ENCODE assay signal across 16 cellular contexts in genomic region chr17:2027528-2028233, GRCh38. TPM values are rescaled to one million over a fixed set of nuclear protein-coding genes. Genes with fewer than 3 reads are reported as not detected.
DNase-seq lines count a peak whose midpoint lies in the region; ATAC-seq and TF ChIP-seq lines count a peak whose summit lies in the region.
"Had no signal": no experiment of that assay in that cellular context is flagged by ENCODE, and none has a peak within 500 bp of the region (broad histone marks: within the 10 kb centered on the region; RNA-seq: fewer than 3 reads in every experiment).

No MANE protein-coding gene starts in this region.

- H2AFZ ChIP-seq in neural progenitor cell (replicated peaks): no peak overlapping the region
- H2AFZ ChIP-seq: GM23338 had no signal

- no peaks in the 10 kb centered on the region for H3K9me3 Mint-ChIP-seq in activated T-helper 1 cell treated with anti-CD3 and anti-CD28 coated beads, Interleukin-12 subunit alpha, Interleukin-12 subunit beta, Interleukin-2, Interleukin-4 antibody, amounts not matched to agents 30 ng/mL and 10 ng/mL and 1 ng/mL, durations not matched to agents 14 hours and 24 hours and 36 hours
- peaks cover 5% of the 10 kb centered on the region for H3K9me3 Mint-ChIP-seq in neural progenitor cell
- H3K9me3 Mint-ChIP-seq in T-helper 2 cell treated with Interferon-gamma antibody and Interleukin-4, amounts not matched to agents 5 μg/mL and 100 μg/mL, for 36 hours: no peaks in the 10 kb centered on the region
- H3K9me3 Mint-ChIP-seq: activated T-helper 2 cell treated with anti-CD3 and anti-CD28 coated beads, Interferon-gamma antibody, Interleukin-2, Interleukin-4, amounts not matched to agents 10 μg/mL and 5 μg/mL and 100 μg/mL, durations not matched to agents 14 hours and 24 hours and 36 hours; GM23338 had no signal

- no peak for TF ChIP-seq CTCF in HEK293 (tag by site-specific recombination; IDR thresholded peaks at IDR 0.05)
- TF ChIP-seq CTCF in neural progenitor cell (IDR thresholded peaks at IDR 0.05): no peak

- H4K20me1 ChIP-seq in neural progenitor cell (ENCODE audit: low read depth): peaks cover 8% of the 10 kb centered on the region

- H3F3A ChIP-seq in neural progenitor cell (ENCODE audit: low read depth): peaks cover 31% of the 10 kb centered on the region

- H3K4me3 Mint-ChIP-seq in activated T-helper 1 cell treated with anti-CD3 and anti-CD28 coated beads, Interleukin-12 subunit alpha, Interleukin-12 subunit beta, Interleukin-2, Interleukin-4 antibody, amounts not matched to agents 30 ng/mL and 10 ng/mL and 1 ng/mL, durations not matched to agents 14 hours and 24 hours and 36 hours: peak overlapping the region; percentile 38
- H3K4me3 Mint-ChIP-seq in neural progenitor cell: peak overlapping the region; percentile 67
- no peak overlapping the region for H3K4me3 Mint-ChIP-seq in T-helper 2 cell treated with Interferon-gamma antibody and Interleukin-4, amounts not matched to agents 5 μg/mL and 100 μg/mL, for 36 hours
- H3K4me3 Mint-ChIP-seq: GM23338 had no signal

- H3K27me3 ChIP-seq in neural progenitor cell: peaks cover 71% of the 10 kb centered on the region
- H3K27me3 ChIP-seq: suprapubic skin had no signal

- CTCF ChIA-PET in HEK293 (lab: Yijun Ruan, JAX): interaction anchor here (0.6 to 12.2 kb wide), 7 partner anchors 15 to 307 kb away, joined by 3 to 145 read pairs (median 5); no protein-coding TSS in a partner anchor

- no peak for DNase-seq in activated T-helper 1 cell treated with anti-CD3 and anti-CD28 coated beads, Interleukin-12 subunit alpha, Interleukin-12 subunit beta, Interleukin-2, Interleukin-4 antibody, amounts not matched to agents 30 ng/mL and 10 ng/mL and 1 ng/mL, durations not matched to agents 14 hours and 24 hours and 36 hours (ENCODE audit: low spot score)
- no peak for DNase-seq in neural progenitor cell (ENCODE audit: low spot score)
- DNase-seq in T-helper 2 cell treated with Interferon-gamma antibody and Interleukin-4, amounts not matched to agents 5 μg/mL and 100 μg/mL, for 36 hours (ENCODE audit: low spot score): no peak
- DNase-seq: cerebellar nuclear complex; effector CD8-positive, alpha-beta T cell; left ventricle myocardium inferior; NCI-H1105 treated with DMSO at 0.1 percent for 48 hours; PC-3; SJCRH30 had no signal

- no peak overlapping the region for H3K4me2 ChIP-seq in neural progenitor cell
- H3K4me2 ChIP-seq: GM23338, smooth muscle cell had no signal

- H3K9me3 ChIP-seq in HEK293 (ENCODE audit: control insufficient read depth, insufficient read depth, low read depth, low read length) (no peaks in the 10 kb centered on the region), neural progenitor cell (ENCODE audit: low read depth) (no peaks in the 10 kb centered on the region)
- H3K9me3 ChIP-seq: left ventricle myocardium inferior, SJCRH30, suprapubic skin had no signal

- peaks cover 13% of the 10 kb centered on the region for H3K4me1 Mint-ChIP-seq in activated T-helper 1 cell treated with anti-CD3 and anti-CD28 coated beads, Interleukin-12 subunit alpha, Interleukin-12 subunit beta, Interleukin-2, Interleukin-4 antibody, amounts not matched to agents 30 ng/mL and 10 ng/mL and 1 ng/mL, durations not matched to agents 14 hours and 24 hours and 36 hours (ENCODE audit: low read depth)
- H3K4me1 Mint-ChIP-seq in neural progenitor cell: peaks cover 40% of the 10 kb centered on the region
- peaks cover 15% of the 10 kb centered on the region for H3K4me1 Mint-ChIP-seq in T-helper 2 cell treated with Interferon-gamma antibody and Interleukin-4, amounts not matched to agents 5 μg/mL and 100 μg/mL, for 36 hours (ENCODE audit: low read depth)

- no peaks in the 10 kb centered on the region for H3K79me2 ChIP-seq in neural progenitor cell (ENCODE audit: low read depth)

- H3K4me3 ChIP-seq in HEK293 (ENCODE audit: low read depth, low read length): no peak overlapping the region
- no peak overlapping the region for H3K4me3 ChIP-seq in neural progenitor cell
- H3K4me3 ChIP-seq: GM23338, left ventricle myocardium inferior, SJCRH30, smooth muscle cell, suprapubic skin had no signal

- POLR2A ChIA-PET in HEK293 (lab: Yijun Ruan, JAX): interaction anchor here (1.6 kb wide), 1 partner anchor 119 kb away, joined by 4 read pairs; no protein-coding TSS in a partner anchor

- H3K4me1 ChIP-seq in HEK293 (ENCODE audit: control insufficient read depth, insufficient read depth, low read length): peaks cover 15% of the 10 kb centered on the region
- peaks cover 23% of the 10 kb centered on the region for H3K4me1 ChIP-seq in neural progenitor cell

- peaks cover 0 to 6% of the 10 kb centered on the region in 2 experiments; a peak in 1 of 3 replicates for H3K36me3 ChIP-seq in HEK293 (ENCODE audit: control insufficient read depth in 2 of 2, insufficient read depth in 1 of 2, low read length in 2 of 2)
- H3K36me3 ChIP-seq in neural progenitor cell: no peaks in the 10 kb centered on the region
- H3K36me3 ChIP-seq: left ventricle myocardium inferior, SJCRH30, suprapubic skin had no signal

- no peak overlapping the region for H3K9ac ChIP-seq in neural progenitor cell

- no peak overlapping the region for H3K27ac ChIP-seq in HEK293 (ENCODE audit: extremely low read depth, low read depth, low read length)
- H3K27ac ChIP-seq in neural progenitor cell: no peak overlapping the region
- H3K27ac ChIP-seq: left ventricle myocardium inferior, SJCRH30, suprapubic skin had no signal

- intact Hi-C loops in activated T-helper 1 cell treated with anti-CD3 and anti-CD28 coated beads, Interleukin-12 subunit alpha, Interleukin-12 subunit beta, Interleukin-2, Interleukin-4 antibody, amounts not matched to agents 30 ng/mL and 10 ng/mL and 1 ng/mL, durations not matched to agents 14 hours and 24 hours and 36 hours (cut with micrococcal nuclease): no loop called here

- no peak overlapping the region for H3K27ac Mint-ChIP-seq in activated T-helper 1 cell treated with anti-CD3 and anti-CD28 coated beads, Interleukin-12 subunit alpha, Interleukin-12 subunit beta, Interleukin-2, Interleukin-4 antibody, amounts not matched to agents 30 ng/mL and 10 ng/mL and 1 ng/mL, durations not matched to agents 14 hours and 24 hours and 36 hours
- no peak overlapping the region for H3K27ac Mint-ChIP-seq in neural progenitor cell
- no peak overlapping the region for H3K27ac Mint-ChIP-seq in T-helper 2 cell treated with Interferon-gamma antibody and Interleukin-4, amounts not matched to agents 5 μg/mL and 100 μg/mL, for 36 hours
- H3K27ac Mint-ChIP-seq: activated T-helper 2 cell treated with anti-CD3 and anti-CD28 coated beads, Interferon-gamma antibody, Interleukin-2, Interleukin-4, amounts not matched to agents 10 μg/mL and 5 μg/mL and 100 μg/mL, durations not matched to agents 14 hours and 24 hours and 36 hours; GM23338 had no signal

- no peak for ATAC-seq in HG03045 (IDR thresholded peaks at IDR 0.05; ENCODE audit: unreplicated experiment)
- ATAC-seq: activated CD4-positive, CD25-positive, alpha-beta regulatory T cell treated with anti-CD3 and anti-CD28 coated beads, Interleukin-2, amount 50 U/mL, for 24 hours; GM23338; PC-3 had no signal

- no peaks in the 10 kb centered on the region for H3K36me3 Mint-ChIP-seq in activated T-helper 1 cell treated with anti-CD3 and anti-CD28 coated beads, Interleukin-12 subunit alpha, Interleukin-12 subunit beta, Interleukin-2, Interleukin-4 antibody, amounts not matched to agents 30 ng/mL and 10 ng/mL and 1 ng/mL, durations not matched to agents 14 hours and 24 hours and 36 hours (ENCODE audit: low read depth)
- H3K36me3 Mint-ChIP-seq in neural progenitor cell: peaks cover 1% of the 10 kb centered on the region
- H3K36me3 Mint-ChIP-seq in T-helper 2 cell treated with Interferon-gamma antibody and Interleukin-4, amounts not matched to agents 5 μg/mL and 100 μg/mL, for 36 hours (ENCODE audit: low read depth): peaks cover 4% of the 10 kb centered on the region

- peaks cover 45% of the 10 kb centered on the region for H3K27me3 Mint-ChIP-seq in activated T-helper 1 cell treated with anti-CD3 and anti-CD28 coated beads, Interleukin-12 subunit alpha, Interleukin-12 subunit beta, Interleukin-2, Interleukin-4 antibody, amounts not matched to agents 30 ng/mL and 10 ng/mL and 1 ng/mL, durations not matched to agents 14 hours and 24 hours and 36 hours (ENCODE audit: insufficient read depth)
- H3K27me3 Mint-ChIP-seq in neural progenitor cell (ENCODE audit: insufficient read depth, low read depth): peaks cover 31% of the 10 kb centered on the region
- H3K27me3 Mint-ChIP-seq in T-helper 2 cell treated with Interferon-gamma antibody and Interleukin-4, amounts not matched to agents 5 μg/mL and 100 μg/mL, for 36 hours (ENCODE audit: low read depth): peaks cover 47% of the 10 kb centered on the region

TF ChIP-seq in HEK293, 187 proteins besides CTCF, POLR2A, EP300 and RAD21 (continues in another document):
- peak; percentile 83; the same call in 1 of the 2 replicates for TF ChIP-seq KLF17 (tag by site-specific recombination; IDR thresholded peaks at IDR 0.05)
- peak; percentile 99 for TF ChIP-seq ZFHX2 (tag by site-specific recombination; conservative IDR thresholded peaks at IDR 0.05)

RNA-seq across cellular contexts. Expression of gene DPH1, which starts 2.3 kb away (rescaled TPM):
- 49.4 and 61.3 TPM in 2 replicates for total RNA-seq in activated T-helper 1 cell treated with anti-CD3 and anti-CD28 coated beads, Interleukin-12 subunit alpha, Interleukin-12 subunit beta, Interleukin-2, Interleukin-4 antibody, amounts not matched to agents 30 ng/mL and 10 ng/mL and 1 ng/mL, durations not matched to agents 14 hours and 24 hours and 36 hours
- 21.1 and 28.0 TPM in 2 replicates for total RNA-seq in neural progenitor cell (ENCODE audit: low replicate concordance)

RNA-seq across cellular contexts. Expression of gene RTN4RL1, which starts 2.5 kb away (rescaled TPM):
- total RNA-seq in activated T-helper 1 cell treated with anti-CD3 and anti-CD28 coated beads, Interleukin-12 subunit alpha, Interleukin-12 subunit beta, Interleukin-2, Interleukin-4 antibody, amounts not matched to agents 30 ng/mL and 10 ng/mL and 1 ng/mL, durations not matched to agents 14 hours and 24 hours and 36 hours: 1.0 TPM in 2 replicates
- total RNA-seq in neural progenitor cell (ENCODE audit: low replicate concordance): 3.4 and 7.2 TPM in 2 replicates
- total RNA-seq: smooth muscle cell had no signal

RNA-seq across cellular contexts. Expression of gene OVCA2, which starts 14.1 kb away (rescaled TPM):
- 43.9 and 44.0 TPM in 2 replicates for total RNA-seq in activated T-helper 1 cell treated with anti-CD3 and anti-CD28 coated beads, Interleukin-12 subunit alpha, Interleukin-12 subunit beta, Interleukin-2, Interleukin-4 antibody, amounts not matched to agents 30 ng/mL and 10 ng/mL and 1 ng/mL, durations not matched to agents 14 hours and 24 hours and 36 hours
- 5.4 and 23.1 TPM in 2 replicates for total RNA-seq in neural progenitor cell (ENCODE audit: low replicate concordance)

RNA-seq across cellular contexts. Expression of gene HIC1, which starts 27.2 kb away (rescaled TPM):
- 45.6 and 47.0 TPM in 2 replicates for total RNA-seq in activated T-helper 1 cell treated with anti-CD3 and anti-CD28 coated beads, Interleukin-12 subunit alpha, Interleukin-12 subunit beta, Interleukin-2, Interleukin-4 antibody, amounts not matched to agents 30 ng/mL and 10 ng/mL and 1 ng/mL, durations not matched to agents 14 hours and 24 hours and 36 hours
- total RNA-seq in neural progenitor cell (ENCODE audit: low replicate concordance): 0.62 TPM in 1 of 2 replicates, not detected in the other
